In the genomic region with DNA sequence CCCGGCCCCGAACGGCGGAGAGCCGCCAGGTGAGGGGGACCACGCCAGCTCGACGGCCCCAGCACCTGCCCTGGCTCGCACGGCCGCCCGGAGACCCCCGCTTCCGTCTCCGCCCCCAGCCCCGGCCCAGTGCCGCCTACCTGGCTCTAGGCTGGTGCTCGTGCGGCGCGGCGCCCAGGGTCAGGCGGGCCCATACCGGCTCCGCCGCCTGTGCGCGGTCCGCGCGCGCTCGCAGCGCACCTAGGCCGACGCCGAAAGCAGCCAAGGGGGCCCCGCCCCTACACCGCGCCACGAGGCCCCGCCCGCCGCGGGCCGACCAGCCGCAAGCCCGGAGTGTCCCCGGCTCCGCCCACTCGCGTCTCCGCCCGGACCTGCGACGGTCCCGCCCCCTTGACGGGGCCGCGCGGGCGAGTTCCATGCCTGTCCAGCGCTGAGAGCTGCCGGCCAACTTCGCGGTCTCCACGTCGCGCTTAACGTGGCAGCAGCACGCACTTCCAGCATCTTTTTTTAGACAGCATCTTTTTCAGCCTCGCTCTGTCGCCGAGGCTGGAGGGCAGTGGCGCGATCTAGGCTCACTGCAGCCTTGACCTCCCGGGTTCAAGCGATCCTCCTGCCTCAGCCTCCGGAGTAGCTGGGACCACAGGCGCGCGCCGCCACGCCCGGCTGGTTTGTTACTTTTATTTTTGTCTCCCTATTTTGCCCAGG, we compare ENCODE assay signal across 1 cellular context.
TF ChIP-seq lines count a peak whose summit lies in the region.

A gene with protein sequence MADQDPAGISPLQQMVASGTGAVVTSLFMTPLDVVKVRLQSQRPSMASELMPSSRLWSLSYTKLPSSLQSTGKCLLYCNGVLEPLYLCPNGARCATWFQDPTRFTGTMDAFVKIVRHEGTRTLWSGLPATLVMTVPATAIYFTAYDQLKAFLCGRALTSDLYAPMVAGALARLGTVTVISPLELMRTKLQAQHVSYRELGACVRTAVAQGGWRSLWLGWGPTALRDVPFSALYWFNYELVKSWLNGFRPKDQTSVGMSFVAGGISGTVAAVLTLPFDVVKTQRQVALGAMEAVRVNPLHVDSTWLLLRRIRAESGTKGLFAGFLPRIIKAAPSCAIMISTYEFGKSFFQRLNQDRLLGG (minus strand): TSS at position 253 of the 705 bp plus-strand sequence. CDS start 1,261 bp downstream, outside the sequence.

TF ChIP-seq in HepG2, 621 proteins besides CTCF, POLR2A, EP300 and RAD21 (continued from another document):
- TF ChIP-seq ATF7 (IDR thresholded peaks at IDR 0.05) = no peak
- TF ChIP-seq ATF7 (CRISPR knock-in tag; IDR thresholded peaks at IDR 0.05) = no peak; the same call in 1 of the 2 replicates
- TF ChIP-seq PRPF4 (IDR thresholded peaks at IDR 0.05; ENCODE audit: low read depth, low read length, poor library complexity, severe bottlenecking) = no peak
- no peak for TF ChIP-seq ZNF549 (CRISPR knock-in tag; IDR thresholded peaks at IDR 0.05)
- TF ChIP-seq BORCS8-MEF2B (CRISPR knock-in tag; IDR thresholded peaks at IDR 0.05) = peak; percentile 54
- TF ChIP-seq ZNF543 (CRISPR knock-in tag; IDR thresholded peaks at IDR 0.05) = peak; percentile 25; the same call in 1 of the 2 replicates
- TF ChIP-seq, protein P1, sequence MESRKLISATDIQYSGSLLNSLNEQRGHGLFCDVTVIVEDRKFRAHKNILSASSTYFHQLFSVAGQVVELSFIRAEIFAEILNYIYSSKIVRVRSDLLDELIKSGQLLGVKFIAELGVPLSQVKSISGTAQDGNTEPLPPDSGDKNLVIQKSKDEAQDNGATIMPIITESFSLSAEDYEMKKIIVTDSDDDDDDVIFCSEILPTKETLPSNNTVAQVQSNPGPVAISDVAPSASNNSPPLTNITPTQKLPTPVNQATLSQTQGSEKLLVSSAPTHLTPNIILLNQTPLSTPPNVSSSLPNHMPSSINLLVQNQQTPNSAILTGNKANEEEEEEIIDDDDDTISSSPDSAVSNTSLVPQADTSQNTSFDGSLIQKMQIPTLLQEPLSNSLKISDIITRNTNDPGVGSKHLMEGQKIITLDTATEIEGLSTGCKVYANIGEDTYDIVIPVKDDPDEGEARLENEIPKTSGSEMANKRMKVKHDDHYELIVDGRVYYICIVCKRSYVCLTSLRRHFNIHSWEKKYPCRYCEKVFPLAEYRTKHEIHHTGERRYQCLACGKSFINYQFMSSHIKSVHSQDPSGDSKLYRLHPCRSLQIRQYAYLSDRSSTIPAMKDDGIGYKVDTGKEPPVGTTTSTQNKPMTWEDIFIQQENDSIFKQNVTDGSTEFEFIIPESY (CRISPR knock-in tag; IDR thresholded peaks at IDR 0.05) = peak; percentile 64; the same call in 1 of the 2 replicates
- peak; percentile 92 for TF ChIP-seq ZNF777 (CRISPR knock-in tag; IDR thresholded peaks at IDR 0.05)
- TF ChIP-seq ARNT2 (CRISPR knock-in tag; IDR thresholded peaks at IDR 0.05; ENCODE audit: low read depth) = peak; percentile 79
- no peak for TF ChIP-seq SNAI1 (CRISPR knock-in tag; IDR thresholded peaks at IDR 0.05; ENCODE audit: borderline replicate concordance)
- TF ChIP-seq ZNF773 (CRISPR knock-in tag; IDR thresholded peaks at IDR 0.05; ENCODE audit: borderline replicate concordance) = peak; percentile 33; the same call in 1 of the 2 replicates
TF ChIP-seq in HepG2: peak in this region for 172.
